Comparison of ENCODE assay signal across 36 cellular contexts in the genomic region with DNA sequence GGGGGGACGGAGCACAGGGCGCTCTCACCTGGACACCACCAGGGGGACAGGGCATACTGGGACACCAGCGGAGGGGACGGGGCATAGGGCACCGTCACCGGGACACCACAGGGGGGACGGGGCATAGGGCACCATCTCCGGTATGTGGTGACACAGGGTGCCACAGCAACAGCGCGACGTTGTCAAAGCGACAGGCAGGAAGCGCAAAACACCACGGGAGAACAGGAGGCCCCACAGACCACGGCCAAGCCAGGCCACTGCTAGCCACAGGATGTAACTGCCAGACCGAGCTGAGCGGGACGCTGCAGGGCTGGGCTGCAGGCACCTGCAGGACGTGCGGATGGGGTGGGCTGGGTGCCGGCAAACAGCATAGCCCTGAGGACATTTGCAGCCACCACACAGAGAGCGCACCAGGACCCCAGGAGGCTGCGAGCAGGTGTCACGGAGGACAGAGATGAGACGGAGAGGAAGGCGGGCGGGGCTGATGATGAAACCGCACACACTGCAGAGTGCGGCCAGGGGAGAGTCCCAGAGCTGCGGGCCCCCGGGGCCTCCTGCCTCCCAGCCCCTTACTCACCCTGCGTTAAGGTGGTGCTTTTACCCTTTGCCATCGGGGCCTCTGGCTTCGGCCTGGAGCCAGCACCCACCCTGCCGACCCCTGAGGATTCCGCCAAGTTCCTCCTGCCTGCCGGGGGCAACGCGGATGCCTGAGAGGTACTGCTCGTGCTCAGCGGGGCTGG.
"Had no signal": no experiment of that assay in that cellular context is flagged by ENCODE, and none has a peak within 500 bp of the region (broad histone marks: within the 10 kb centered on the region; RNA-seq: fewer than 3 reads in every experiment).

No MANE protein-coding gene starts in this region.

- H3K9me3 ChIP-seq: adrenal gland, body of pancreas, gastrocnemius medialis, mucosa of descending colon, neutrophil, pancreas, psoas muscle, vagina had no signal

- H3K27ac ChIP-seq: adrenal gland, body of pancreas, gastrocnemius medialis, neutrophil, pancreas, psoas muscle, vagina, VCaP had no signal

- H3K27me3 Mint-ChIP-seq: activated CD4-positive, alpha-beta memory T cell treated with anti-CD3 and anti-CD28 coated beads for 36 hours; activated CD4-positive, alpha-beta T cell treated with anti-CD3 and anti-CD28 coated beads, Interleukin-2, amount 10 ng/mL, durations not matched to agents 24 days and 14 days; activated naive CD8-positive, alpha-beta T cell treated with anti-CD3 and anti-CD28 coated beads for 36 hours; natural killer cell treated with Interleukin-12 subunit alpha and Interleukin-12 subunit beta and Interleukin-15 and Interleukin-18, amount 100 ng/mL, for 72 hours; stimulated activated naive CD8-positive, alpha-beta T cell treated with anti-CD3 and anti-CD28 coated beads, Interleukin-15, amount 100 ng/mL, for 72 hours; type B pancreatic cell had no signal

- H3K36me3 ChIP-seq: gastrocnemius medialis, pancreas had no signal

- H3K36me3 Mint-ChIP-seq: activated CD4-positive, alpha-beta memory T cell treated with anti-CD3 and anti-CD28 coated beads for 36 hours; activated naive CD8-positive, alpha-beta T cell treated with anti-CD3 and anti-CD28 coated beads for 36 hours; natural killer cell treated with Interleukin-12 subunit alpha and Interleukin-12 subunit beta and Interleukin-15 and Interleukin-18, amount 100 ng/mL, for 72 hours; stimulated activated memory B cell treated with anti-CD40 and anti-IgM and Interleukin-4, amounts not matched to agents 10 μg/mL and 1 μg/mL and 100 μg/mL, for 72 hours; type B pancreatic cell had no signal

- H3K4me2 ChIP-seq: smooth muscle cell had no signal

- DNase-seq: activated CD4-positive, alpha-beta memory T cell treated with anti-CD3 and anti-CD28 coated beads for 36 hours; activated CD4-positive, alpha-beta T cell treated with anti-CD3 and anti-CD28 coated beads, Interleukin-2, amount 10 ng/mL, durations not matched to agents 24 days and 14 days; activated CD4-positive, CD25-positive, alpha-beta regulatory T cell treated with anti-CD3 and anti-CD28 coated beads, Interleukin-2, amount 50 U/mL, for 72 hours; activated CD8-positive, alpha-beta memory T cell treated with anti-CD3 and anti-CD28 coated beads, Interleukin-2, amount 50 U/mL, for 4 hours; activated effector memory CD4-positive, alpha-beta T cell treated with anti-CD3 and anti-CD28 coated beads, Interleukin-2, amount 50 U/mL, for 16 hours; activated naive CD4-positive, alpha-beta T cell treated with anti-CD3 and anti-CD28 coated beads for 36 hours; activated naive CD8-positive, alpha-beta T cell treated with anti-CD3 and anti-CD28 coated beads for 36 hours; activated T-cell treated with anti-CD3 and anti-CD28 coated beads, Interleukin-2, amount 50 U/mL, for 1 hour; aorta; body of pancreas; effector CD8-positive, alpha-beta T cell; gastrocnemius medialis; hippocampal formation; left cardiac atrium; left ventricle myocardium superior; mucosa of descending colon; pancreas; psoas muscle; stimulated activated CD4-positive, alpha-beta T cell treated with anti-CD3 and anti-CD28 coated beads, Interleukin-1b, Interleukin-23, amount 100 ng/mL, for 48 hours; stimulated activated CD4-positive, alpha-beta T cell treated with anti-CD3 and anti-CD28 coated beads, Interleukin-4, amount 100 ng/mL, for 4 hours; stimulated activated CD8-positive, alpha-beta memory T cell treated with anti-CD3 and anti-CD28 coated beads, Interleukin-4, amount 100 ng/mL, for 48 hours; stimulated activated naive CD8-positive, alpha-beta T cell treated with anti-CD3 and anti-CD28 coated beads, Interleukin-15, amount 100 ng/mL, for 72 hours; substantia nigra; T-helper 9 cell had no signal

- H3K4me3 Mint-ChIP-seq: activated CD4-positive, alpha-beta memory T cell treated with anti-CD3 and anti-CD28 coated beads for 36 hours; activated CD4-positive, alpha-beta T cell treated with anti-CD3 and anti-CD28 coated beads, Interleukin-2, amount 10 ng/mL, durations not matched to agents 24 days and 14 days; activated naive CD4-positive, alpha-beta T cell treated with anti-CD3 and anti-CD28 coated beads for 36 hours; activated naive CD8-positive, alpha-beta T cell treated with anti-CD3 and anti-CD28 coated beads for 36 hours; activated T-helper 1 cell treated with anti-CD3 and anti-CD28 coated beads, Interleukin-12 subunit alpha, Interleukin-12 subunit beta, Interleukin-2, Interleukin-4 antibody, amounts not matched to agents 30 ng/mL and 10 ng/mL and 1 ng/mL, durations not matched to agents 14 hours and 24 hours and 36 hours; natural killer cell treated with Interleukin-12 subunit alpha and Interleukin-12 subunit beta and Interleukin-15 and Interleukin-18, amount 100 ng/mL, for 72 hours; stimulated activated memory B cell treated with anti-CD40 and anti-IgM and Interleukin-4, amounts not matched to agents 10 μg/mL and 1 μg/mL and 100 μg/mL, for 72 hours; stimulated activated naive CD8-positive, alpha-beta T cell treated with anti-CD3 and anti-CD28 coated beads, Interleukin-15, amount 100 ng/mL, for 72 hours; type B pancreatic cell had no signal

- H3K27me3 ChIP-seq: adrenal gland, body of pancreas, gastrocnemius medialis, neutrophil, pancreas, vagina had no signal

- H3K9me3 Mint-ChIP-seq: activated CD4-positive, alpha-beta memory T cell treated with anti-CD3 and anti-CD28 coated beads for 36 hours; activated CD4-positive, alpha-beta T cell treated with anti-CD3 and anti-CD28 coated beads, Interleukin-2, amount 10 ng/mL, durations not matched to agents 24 days and 14 days; activated naive CD8-positive, alpha-beta T cell treated with anti-CD3 and anti-CD28 coated beads for 36 hours; activated T-helper 1 cell treated with anti-CD3 and anti-CD28 coated beads, Interleukin-12 subunit alpha, Interleukin-12 subunit beta, Interleukin-2, Interleukin-4 antibody, amounts not matched to agents 30 ng/mL and 10 ng/mL and 1 ng/mL, durations not matched to agents 14 hours and 24 hours and 36 hours; natural killer cell treated with Interleukin-12 subunit alpha and Interleukin-12 subunit beta and Interleukin-15 and Interleukin-18, amount 100 ng/mL, for 72 hours; stimulated activated memory B cell treated with anti-CD40 and anti-IgM and Interleukin-4, amounts not matched to agents 10 μg/mL and 1 μg/mL and 100 μg/mL, for 72 hours; stimulated activated naive CD8-positive, alpha-beta T cell treated with anti-CD3 and anti-CD28 coated beads, Interleukin-15, amount 100 ng/mL, for 72 hours; type B pancreatic cell had no signal

- H3K4me3 ChIP-seq: adrenal gland, body of pancreas, gastrocnemius medialis, mucosa of descending colon, pancreas, psoas muscle, smooth muscle cell, vagina had no signal

- FAIRE-seq: colon, keratinocyte, pancreas, TTC549 had no signal

- H3K27ac Mint-ChIP-seq: activated CD4-positive, alpha-beta memory T cell treated with anti-CD3 and anti-CD28 coated beads for 36 hours; activated CD4-positive, alpha-beta T cell treated with anti-CD3 and anti-CD28 coated beads, Interleukin-2, amount 10 ng/mL, durations not matched to agents 24 days and 14 days; activated naive CD4-positive, alpha-beta T cell treated with anti-CD3 and anti-CD28 coated beads for 36 hours; activated naive CD8-positive, alpha-beta T cell treated with anti-CD3 and anti-CD28 coated beads for 36 hours; activated T-helper 1 cell treated with anti-CD3 and anti-CD28 coated beads, Interleukin-12 subunit alpha, Interleukin-12 subunit beta, Interleukin-2, Interleukin-4 antibody, amounts not matched to agents 30 ng/mL and 10 ng/mL and 1 ng/mL, durations not matched to agents 14 hours and 24 hours and 36 hours; natural killer cell treated with Interleukin-12 subunit alpha and Interleukin-12 subunit beta and Interleukin-15 and Interleukin-18, amount 100 ng/mL, for 72 hours; stimulated activated memory B cell treated with anti-CD40 and anti-IgM and Interleukin-4, amounts not matched to agents 10 μg/mL and 1 μg/mL and 100 μg/mL, for 72 hours; stimulated activated naive CD8-positive, alpha-beta T cell treated with anti-CD3 and anti-CD28 coated beads, Interleukin-15, amount 100 ng/mL, for 72 hours; type B pancreatic cell had no signal

- H3K4me1 ChIP-seq: body of pancreas, gastrocnemius medialis, pancreas, psoas muscle had no signal

- H3K4me1 Mint-ChIP-seq: activated CD4-positive, alpha-beta T cell treated with anti-CD3 and anti-CD28 coated beads, Interleukin-2, amount 10 ng/mL, durations not matched to agents 24 days and 14 days; activated naive CD8-positive, alpha-beta T cell treated with anti-CD3 and anti-CD28 coated beads for 36 hours; stimulated activated memory B cell treated with anti-CD40 and anti-IgM and Interleukin-4, amounts not matched to agents 10 μg/mL and 1 μg/mL and 100 μg/mL, for 72 hours; stimulated activated naive CD8-positive, alpha-beta T cell treated with anti-CD3 and anti-CD28 coated beads, Interleukin-15, amount 100 ng/mL, for 72 hours had no signal

- ATAC-seq: body of pancreas; gastrocnemius medialis; left cardiac atrium; left ventricle myocardium superior; mucosa of descending colon; natural killer cell treated with Interleukin-12 subunit alpha and Interleukin-12 subunit beta and Interleukin-15 and Interleukin-18, amount 100 ng/mL, for 72 hours; pancreas; psoas muscle; stimulated activated memory B cell treated with anti-CD40 and anti-IgM and Interleukin-4, amounts not matched to agents 10 μg/mL and 1 μg/mL and 100 μg/mL, for 72 hours; stimulated activated naive CD8-positive, alpha-beta T cell treated with anti-CD3 and anti-CD28 coated beads, Interleukin-15, amount 100 ng/mL, for 72 hours had no signal
